In the genomic region with DNA sequence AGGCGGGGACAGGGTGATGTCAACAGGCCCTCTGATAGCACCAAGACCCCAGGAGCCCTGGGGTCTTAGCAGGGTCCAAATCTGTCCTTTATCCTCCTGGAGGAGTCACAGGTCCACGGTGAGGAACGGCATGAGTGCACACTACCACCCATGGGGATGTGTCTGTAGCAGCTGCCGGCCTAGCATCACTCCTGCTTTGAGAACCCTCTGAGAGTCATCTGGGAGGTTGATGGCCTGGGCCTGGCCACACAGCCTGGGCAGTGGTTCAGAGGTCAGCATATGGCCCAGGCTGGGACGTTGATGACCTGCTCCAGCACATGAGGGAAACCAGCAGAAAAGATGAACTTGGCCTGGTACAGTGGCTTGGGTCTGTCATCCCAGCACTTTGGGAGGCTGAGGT, we compare ENCODE assay signal across 1 cellular context.
TF ChIP-seq lines count a peak whose summit lies in the region.

No MANE protein-coding gene starts in this region.

TF ChIP-seq in H1, 55 proteins besides CTCF, POLR2A, EP300 and RAD21:
- TF ChIP-seq HDAC6 (IDR thresholded peaks at IDR 0.05; ENCODE audit: low read depth, low read length) (no peak), SAP30 (IDR thresholded peaks at IDR 0.05; ENCODE audit: insufficient read depth, insufficient replicate concordance, low read length) (no peak), BRCA1 (IDR thresholded peaks at IDR 0.05; ENCODE audit: low read depth, low read length) (no peak), HDAC2 (IDR thresholded peaks at IDR 0.05; ENCODE audit: borderline replicate concordance in 1 of 2, low read depth in 2 of 2, low read length in 2 of 2) (no peak), BACH1 (IDR thresholded peaks at IDR 0.05; ENCODE audit: low read length) (no peak), RFX5 (IDR thresholded peaks at IDR 0.05; ENCODE audit: borderline replicate concordance, low read depth, low read length) (no peak), KDM1A (IDR thresholded peaks at IDR 0.05; ENCODE audit: borderline replicate concordance, low read length) (no peak), JUND (IDR thresholded peaks at IDR 0.05; ENCODE audit: low read length) (no peak)
TF ChIP-seq in H1: peak in this region for 0.
